ENCODE assay signal across 8 cellular contexts in the genomic region with DNA sequence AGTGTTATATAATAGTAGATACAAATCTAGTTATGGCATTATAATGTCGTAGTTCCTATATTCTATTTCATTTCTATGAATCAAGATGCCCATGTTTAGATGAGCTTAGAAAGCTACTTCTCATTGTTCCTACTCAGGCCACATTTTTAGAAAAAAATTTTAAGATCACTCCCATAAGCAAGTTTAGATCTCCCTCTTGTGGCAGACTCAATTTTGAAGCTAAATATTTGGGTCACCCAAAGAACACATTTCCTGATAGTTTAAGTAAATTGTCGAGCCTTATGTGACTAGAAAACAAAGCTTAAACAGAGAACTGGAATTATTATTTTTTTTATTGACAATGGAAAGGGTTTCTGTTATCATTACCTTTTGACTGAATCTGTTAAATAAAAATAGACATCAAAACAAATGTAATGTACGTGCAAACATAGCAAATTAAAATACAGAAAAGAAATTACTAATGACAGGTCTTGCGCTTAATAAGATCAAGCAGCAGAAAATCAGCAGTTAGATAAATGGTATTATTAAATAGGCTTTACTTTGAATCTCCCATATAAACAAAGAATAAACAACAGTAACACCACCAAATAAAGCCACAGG.
DNase-seq lines count a peak whose midpoint lies in the region; ATAC-seq and TF ChIP-seq lines count a peak whose summit lies in the region.

No MANE protein-coding gene starts in this region.

- H3F3A ChIP-seq in DOHH2 (ENCODE audit: control insufficient read depth, insufficient read depth) (no peaks in the 10 kb centered on the region), MM.1S (ENCODE audit: insufficient read depth, low read length) (no peaks in the 10 kb centered on the region)

- peaks cover 3% of the 10 kb centered on the region; the same call in 1 of the 2 replicates for H3K27me3 ChIP-seq in DOHH2 (ENCODE audit: control insufficient read depth, low read length)
- H3K27me3 ChIP-seq in MM.1S (replicated peaks; ENCODE audit: insufficient read depth, low read length): no peaks in the 10 kb centered on the region
- no peaks in the 10 kb centered on the region for H3K27me3 ChIP-seq in tibial artery

- DNase-seq in MM.1S: peak; percentile 62
- peak; percentile 12 for DNase-seq in RWPE1 (ENCODE audit: low spot score)
- DNase-seq in fibroblast of villous mesenchyme (ENCODE audit: low read depth): peak; percentile 54
- no peak for DNase-seq in tibial artery
- DNase-seq in activated effector memory CD4-positive, alpha-beta T cell treated with anti-CD3 and anti-CD28 coated beads, Interleukin-2, amount 50 U/mL, for 16 hours: no peak
- DNase-seq in GOT3 (lab: John Stamatoyannopoulos, UW): no peak

- H3K79me2 ChIP-seq in DOHH2 (ENCODE audit: control insufficient read depth, low read length): no peaks in the 10 kb centered on the region
- no peaks in the 10 kb centered on the region for H3K79me2 ChIP-seq in MM.1S (ENCODE audit: low read length)

- H3K4me2 ChIP-seq in DOHH2 (ENCODE audit: low read length) (no peak overlapping the region), MM.1S (ENCODE audit: low read depth, low read length) (no peak overlapping the region)

- ATAC-seq in GM18909 (IDR thresholded peaks at IDR 0.05; ENCODE audit: poor library complexity, unreplicated experiment): no peak

- POLR2A ChIA-PET in RWPE1 (lab: Yijun Ruan, JAX; ENCODE audit: low non-redundant PET): no interaction called here

- H2AFZ ChIP-seq in MM.1S (ENCODE audit: low read length): no peak overlapping the region

- H3K27ac ChIP-seq in DOHH2 (ENCODE audit: low read depth, low read length) (no peak overlapping the region), MM.1S (ENCODE audit: low read length) (no peak overlapping the region), RWPE1 (no peak overlapping the region), tibial artery (no peak overlapping the region)

- TF ChIP-seq CTCF in DOHH2 (IDR thresholded peaks at IDR 0.05; ENCODE audit: low read depth, low read length, poor library complexity, severe bottlenecking) (peak; percentile 53), MM.1S (IDR thresholded peaks at IDR 0.05; ENCODE audit: low read length) (peak; percentile 42), RWPE1 (conservative IDR thresholded peaks at IDR 0.05; ENCODE audit: low read depth) (peak; percentile 35; the same call in 1 of the 2 replicates), fibroblast of villous mesenchyme (IDR thresholded peaks at IDR 0.05; ENCODE audit: insufficient read depth, low read depth, low read length) (peak; percentile 57), tibial artery (IDR thresholded peaks at IDR 0.05) (peak; percentile 35 to 49)

- H3K9me3 ChIP-seq in DOHH2 (ENCODE audit: control insufficient read depth, insufficient read depth, low read length) (no peaks in the 10 kb centered on the region), MM.1S (replicated peaks; ENCODE audit: insufficient read depth, low read length) (no peaks in the 10 kb centered on the region), tibial artery (no peaks in the 10 kb centered on the region)

- H3K4me1 ChIP-seq in DOHH2 (ENCODE audit: control insufficient read depth, low read length) (no peaks in the 10 kb centered on the region), MM.1S (ENCODE audit: low read length) (no peaks in the 10 kb centered on the region), tibial artery (no peaks in the 10 kb centered on the region)

- H4K20me1 ChIP-seq in DOHH2 (ENCODE audit: control insufficient read depth, insufficient read depth, low read depth, low read length) (no peaks in the 10 kb centered on the region), MM.1S (ENCODE audit: insufficient read depth, low read length) (no peaks in the 10 kb centered on the region)

- H3K9me2 ChIP-seq in DOHH2 (replicated peaks; ENCODE audit: control insufficient read depth, low read length) (no peaks in the 10 kb centered on the region), MM.1S (replicated peaks; ENCODE audit: insufficient read depth, low read length) (no peaks in the 10 kb centered on the region)

- H3K9ac ChIP-seq in MM.1S (ENCODE audit: low read length): no peak overlapping the region

- CTCF ChIA-PET in RWPE1 (lab: Yijun Ruan, JAX): interaction anchor here (0.5 to 1.6 kb wide), 11 partner anchors 129 to 1063 kb away, joined by 3 to 9 read pairs (median 3); no protein-coding TSS in a partner anchor

- no peaks in the 10 kb centered on the region for H3K36me3 ChIP-seq in DOHH2 (ENCODE audit: control insufficient read depth, low read length)
- no peaks in the 10 kb centered on the region for H3K36me3 ChIP-seq in MM.1S (replicated peaks; ENCODE audit: insufficient read depth, low read length)
- peaks cover 0 to 4% (median 0%) of the 10 kb centered on the region in 3 donors for H3K36me3 ChIP-seq in tibial artery

- H3K4me3 ChIP-seq in DOHH2 (ENCODE audit: low read length) (no peak overlapping the region), MM.1S (ENCODE audit: low read length) (no peak overlapping the region), fibroblast of villous mesenchyme (ENCODE audit: low read depth, low read length) (no peak overlapping the region), tibial artery (no peak overlapping the region)

- intact Hi-C loops in tibial artery (cut with DNase I; ENCODE audit: low total_unique reads): no loop called here

Comparison
In these comparisons a context has a peak if more than half of its experiments do, and no peak if none do; other contexts are left out.
1. DNase-seq: peak in MM.1S (single experiment), RWPE1 (single experiment) and fibroblast of villous mesenchyme (single experiment); none in tibial artery (0 of 2), activated effector memory CD4-positive, alpha-beta T cell treated with anti-CD3 and anti-CD28 coated beads, Interleukin-2, amount 50 U/mL, for 16 hours (single experiment) and GOT3 (single experiment).
2. Peak in every context shown above with its lines, with median percentiles within 50 percentile points of each other: CTCF ChIP-seq.